In the genomic region with DNA sequence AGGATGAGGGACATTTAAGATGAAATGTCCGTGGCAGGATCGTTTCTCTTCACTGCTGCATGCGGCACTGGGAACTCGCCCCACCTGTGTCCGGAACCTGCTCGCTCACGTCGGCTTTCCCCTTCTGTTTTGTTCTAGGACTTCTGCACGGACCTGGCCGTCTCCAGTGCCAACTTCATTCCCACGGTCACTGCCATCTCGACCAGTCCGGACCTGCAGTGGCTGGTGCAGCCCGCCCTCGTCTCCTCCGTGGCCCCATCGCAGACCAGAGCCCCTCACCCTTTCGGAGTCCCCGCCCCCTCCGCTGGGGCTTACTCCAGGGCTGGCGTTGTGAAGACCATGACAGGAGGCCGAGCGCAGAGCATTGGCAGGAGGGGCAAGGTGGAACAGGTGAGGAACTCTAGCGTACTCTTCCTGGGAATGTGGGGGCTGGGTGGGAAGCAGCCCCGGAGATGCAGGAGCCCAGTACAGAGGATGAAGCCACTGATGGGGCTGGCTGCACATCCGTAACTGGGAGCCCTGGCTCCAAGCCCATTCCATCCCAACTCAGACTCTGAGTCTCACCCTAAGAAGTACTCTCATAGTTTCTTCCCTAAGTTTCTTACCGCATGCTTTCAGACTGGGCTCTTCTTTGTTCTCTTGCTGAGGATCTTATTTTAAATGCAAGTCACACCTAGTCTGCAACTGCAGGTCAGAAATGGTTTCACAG, we compare ENCODE assay signal across 8 cellular contexts. TPM values are rescaled to one million over a fixed set of nuclear protein-coding genes. Genes with fewer than 3 reads are reported as not detected.
DNase-seq lines count a peak whose midpoint lies in the region; ATAC-seq and TF ChIP-seq lines count a peak whose summit lies in the region.

No MANE protein-coding gene starts in this region.

- H3K4me1 Mint-ChIP-seq in activated naive CD8-positive, alpha-beta T cell (ENCODE audit: low read depth): peaks cover 51% of the 10 kb centered on the region

- H3K36me3 Mint-ChIP-seq in activated naive CD8-positive, alpha-beta T cell: peaks cover 16% of the 10 kb centered on the region

- H3K27me3 ChIP-seq in HUES6 (ENCODE audit: control insufficient read depth, insufficient read depth, low read length) (peaks cover 18% of the 10 kb centered on the region), hepatocyte (no peaks in the 10 kb centered on the region), gastrocnemius medialis (no peaks in the 10 kb centered on the region)

- in situ Hi-C loops in gastrocnemius medialis (cut with MboI; ENCODE audit: low sequenced_read_pairs in 4 of 4): no loop called here

- no peaks in the 10 kb centered on the region for H3K9me2 ChIP-seq in hepatocyte (replicated peaks; ENCODE audit: insufficient read depth)

- intact Hi-C loops in gastrocnemius medialis (cut with DNase I; ENCODE audit: low total_unique reads): loop anchor here (2.0 to 5.0 kb wide), 2 partner anchors 41 to 133 kb away; no protein-coding TSS in a partner anchor

- H4K20me1 ChIP-seq in hepatocyte (ENCODE audit: insufficient read depth, poor library complexity, severe bottlenecking): peaks cover 23% of the 10 kb centered on the region

- TF ChIP-seq CTCF in hepatocyte (IDR thresholded peaks at IDR 0.05; ENCODE audit: poor library complexity) (no peak), gastrocnemius medialis (IDR thresholded peaks at IDR 0.05 in 4 of 5, conservative IDR thresholded peaks at IDR 0.05 in 1 of 5) (no peak)

- H3K27me3 Mint-ChIP-seq in activated naive CD8-positive, alpha-beta T cell: peaks cover 9% of the 10 kb centered on the region

- H3K27ac Mint-ChIP-seq in activated naive CD8-positive, alpha-beta T cell: peak overlapping the region; percentile 90

- WGBS in hepatocyte (ENCODE audit: low lambda C conversion rate, missing lambda C conversion rate): 7% methylated on average over 26 of the region's 27 CpGs

- H3K4me1 ChIP-seq in HUES6 (ENCODE audit: control insufficient read depth, insufficient read depth, low read length): peaks cover 13% of the 10 kb centered on the region
- H3K4me1 ChIP-seq in hepatocyte (ENCODE audit: insufficient read depth): peaks cover 6% of the 10 kb centered on the region
- peaks cover 26 to 30% of the 10 kb centered on the region in 2 donors for H3K4me1 ChIP-seq in gastrocnemius medialis

- peak overlapping the region; percentile 97 for H3K9ac ChIP-seq in HUES6 (ENCODE audit: low read length)

- H3K36me3 ChIP-seq in HUES6 (ENCODE audit: control insufficient read depth, insufficient read depth, low read length): peaks cover 18% of the 10 kb centered on the region
- H3K36me3 ChIP-seq in hepatocyte (replicated peaks; ENCODE audit: insufficient read depth, low read depth): no peaks in the 10 kb centered on the region
- peaks cover 2 to 14% of the 10 kb centered on the region in 2 donors for H3K36me3 ChIP-seq in gastrocnemius medialis

- H3K4me3 ChIP-seq in HUES6 (ENCODE audit: low read depth, low read length) (peak overlapping the region; percentile 85), hepatocyte (peak overlapping the region; percentile 86), gastrocnemius medialis (peak overlapping the region; percentile 84 to 95 (median 90))

- TF ChIP-seq POLR2A in gastrocnemius medialis (IDR thresholded peaks at IDR 0.05): peak in 1 of 2 donors; percentile 6

- H2AFZ ChIP-seq in hepatocyte: no peak overlapping the region

- DNase-seq in hepatocyte (ENCODE audit: low spot score) (peak; percentile 42), gastrocnemius medialis (no peak), A172 (ENCODE audit: low spot score) (no peak)

- H3K9me3 ChIP-seq in HUES6 (ENCODE audit: control insufficient read depth, insufficient read depth, low read depth, low read length) (no peaks in the 10 kb centered on the region), hepatocyte (ENCODE audit: low read depth) (no peaks in the 10 kb centered on the region), gastrocnemius medialis (no peaks in the 10 kb centered on the region)

- no peaks in the 10 kb centered on the region for H3K9me3 Mint-ChIP-seq in activated naive CD8-positive, alpha-beta T cell (ENCODE audit: low read depth)

- peak overlapping the region; percentile 93 for H3K4me3 Mint-ChIP-seq in activated naive CD8-positive, alpha-beta T cell

- H3K4me2 ChIP-seq in hepatocyte: peak overlapping the region; percentile 97

- ATAC-seq in gastrocnemius medialis (no peak), HG02678 (IDR thresholded peaks at IDR 0.05; ENCODE audit: unreplicated experiment) (no peak), HG02763 (IDR thresholded peaks at IDR 0.05; ENCODE audit: unreplicated experiment) (no peak), HG03521 (IDR thresholded peaks at IDR 0.05; ENCODE audit: unreplicated experiment) (no peak)

- H3K27ac ChIP-seq in HUES6 (ENCODE audit: low read depth, low read length): peak overlapping the region; percentile 29; the same call in 1 of the 2 replicates
- peak overlapping the region; percentile 98 for H3K27ac ChIP-seq in hepatocyte
- peak overlapping the region; percentile 98 to 100 (median 100) for H3K27ac ChIP-seq in gastrocnemius medialis

- peaks cover 11% of the 10 kb centered on the region for H3K79me2 ChIP-seq in hepatocyte

RNA-seq across cellular contexts. Expression of a gene that starts 1.3 kb away (rescaled TPM):
- total RNA-seq in hepatocyte: 657 and 865 TPM in 2 replicates
- polyA plus RNA-seq in hepatocyte: 935 and 1,189 TPM in 2 replicates
- 100 to 1,000 TPM in 1 of 4 donors, 10 to 100 TPM in 3; 16.3 to 110 (median 53.5) TPM for total RNA-seq in gastrocnemius medialis
- 0.89 and 2.2 TPM in 2 replicates for total RNA-seq in A172 (2014; rRNA removed; shearing (Covaris generic))

Comparison
In these comparisons a context has a peak if more than half of its experiments do, and no peak if none do; other contexts are left out.
1. H3K27ac ChIP-seq: peak in every context shown above with its lines; median percentile 100 in gastrocnemius medialis; 98 in hepatocyte; 29 in HUES6.